1 cellular context compared by ENCODE assay signal in genomic region chr22:39920134-39920743, GRCh38.
TF ChIP-seq lines count a peak whose summit lies in the region.

No MANE protein-coding gene starts in this region.

TF ChIP-seq in K562, 482 proteins besides CTCF, POLR2A, EP300 and RAD21 (continued from another document and continues in another):
- TF ChIP-seq POLR2H (tag; IDR thresholded peaks at IDR 0.05; ENCODE audit: low read depth) (no peak), ILF3 (IDR thresholded peaks at IDR 0.05; ENCODE audit: borderline replicate concordance) (no peak), ASH1L (IDR thresholded peaks at IDR 0.05; ENCODE audit: borderline replicate concordance, low read depth, partially characterized antibody) (no peak), BRF2 (IDR thresholded peaks at IDR 0.05; ENCODE audit: borderline replicate concordance, insufficient read depth, insufficient read length) (no peak), ZNF384 (IDR thresholded peaks at IDR 0.05; ENCODE audit: low read depth, low read length) (no peak), WHSC1 (IDR thresholded peaks at IDR 0.05; ENCODE audit: low read length) (no peak), ZNF124 (CRISPR knock-in tag; IDR thresholded peaks at IDR 0.05) (no peak), KAT2B (IDR thresholded peaks at IDR 0.05; ENCODE audit: low read depth, low read length) (no peak), SMARCA4 (IDR thresholded peaks at IDR 0.05) (peak; percentile 96), POU5F1 (IDR thresholded peaks at IDR 0.05; ENCODE audit: borderline replicate concordance, low read depth, low read length, partially characterized antibody) (no peak), CLOCK (CRISPR knock-in tag; IDR thresholded peaks at IDR 0.05; ENCODE audit: borderline replicate concordance) (no peak), JUND (IDR thresholded peaks at IDR 0.05; ENCODE audit: borderline replicate concordance, low read depth, low read length) (peak; percentile 96), JUND (tag; IDR thresholded peaks at IDR 0.05; ENCODE audit: borderline replicate concordance, low read depth, low read length) (peak; percentile 94; the same call in 2 of the 3 replicates), CC2D1A (IDR thresholded peaks at IDR 0.05) (peak; percentile 81; the same call in 1 of the 2 replicates), ZBTB33 (CRISPR knock-in tag; IDR thresholded peaks at IDR 0.05) (no peak), COPS2 (conservative IDR thresholded peaks at IDR 0.05) (no peak), MIER1 (IDR thresholded peaks at IDR 0.05; ENCODE audit: low read depth) (no peak), GTF2A2 (tag; IDR thresholded peaks at IDR 0.05) (no peak), ZNF586 (CRISPR knock-in tag; conservative IDR thresholded peaks at IDR 0.05) (no peak), ZNF830 (CRISPR knock-in tag; IDR thresholded peaks at IDR 0.05) (no peak), ZBTB43 (CRISPR knock-in tag; IDR thresholded peaks at IDR 0.05) (no peak), E2F1 (CRISPR knock-in tag; IDR thresholded peaks at IDR 0.05) (no peak), ARID2 (IDR thresholded peaks at IDR 0.05) (no peak), SREBF1 (IDR thresholded peaks at IDR 0.05; ENCODE audit: borderline replicate concordance, low read depth, low read length) (no peak), MTA1 (IDR thresholded peaks at IDR 0.05; ENCODE audit: borderline replicate concordance) (peak; percentile 91), ZNF232 (CRISPR knock-in tag; IDR thresholded peaks at IDR 0.05) (no peak), ZNF551 (CRISPR knock-in tag; IDR thresholded peaks at IDR 0.05) (no peak), ZNF695 (CRISPR knock-in tag; IDR thresholded peaks at IDR 0.05) (no peak), ZNF175 (CRISPR knock-in tag; IDR thresholded peaks at IDR 0.05; ENCODE audit: low read depth) (peak; percentile 41; the same call in 1 of the 2 replicates), ETS2 (tag; IDR thresholded peaks at IDR 0.05; ENCODE audit: borderline replicate concordance, poor library complexity, severe bottlenecking) (no peak), MXD1 (CRISPR knock-in tag; IDR thresholded peaks at IDR 0.05; ENCODE audit: borderline replicate concordance, poor library complexity, severe bottlenecking) (no peak), EGR1 (conservative IDR thresholded peaks at IDR 0.05) (no peak), ZNF133 (CRISPR knock-in tag; IDR thresholded peaks at IDR 0.05) (no peak), TRIM28 (IDR thresholded peaks at IDR 0.05) (no peak), ZNF583 (CRISPR knock-in tag; IDR thresholded peaks at IDR 0.05) (no peak), CHD2 (IDR thresholded peaks at IDR 0.05; ENCODE audit: low read depth, low read length) (no peak), FOXK1 (CRISPR knock-in tag; IDR thresholded peaks at IDR 0.05; ENCODE audit: borderline replicate concordance) (no peak), ZNF609 (CRISPR knock-in tag; IDR thresholded peaks at IDR 0.05; ENCODE audit: borderline replicate concordance) (no peak), SFPQ (IDR thresholded peaks at IDR 0.05; ENCODE audit: low read depth, low read length) (no peak), HCFC1 (IDR thresholded peaks at IDR 0.05; ENCODE audit: low read depth, low read length) (no peak), TFAM (CRISPR knock-in tag; conservative IDR thresholded peaks at IDR 0.05) (no peak), HMBOX1 (IDR thresholded peaks at IDR 0.05) (0 out of 2 replicates have a peak, but pooled peaks have one; percentile 13), RUNX1 (IDR thresholded peaks at IDR 0.05; ENCODE audit: low read depth) (no peak), NRF1 (conservative IDR thresholded peaks at IDR 0.05 in 1 of 2, IDR thresholded peaks at IDR 0.05 in 1 of 2) (no peak), ZNF253 (CRISPR knock-in tag; conservative IDR thresholded peaks at IDR 0.05) (no peak), SRSF3 (IDR thresholded peaks at IDR 0.05; ENCODE audit: insufficient read depth, low read length) (no peak), ETV1 (tag; conservative IDR thresholded peaks at IDR 0.05; ENCODE audit: low read depth) (0 out of 2 replicates have a peak, but pooled peaks have one; percentile 19), FOXJ2 (tag; IDR thresholded peaks at IDR 0.05) (no peak), DDX20 (tag; IDR thresholded peaks at IDR 0.05; ENCODE audit: low read depth) (no peak), ZNF239 (CRISPR knock-in tag; IDR thresholded peaks at IDR 0.05) (no peak), SP2 (IDR thresholded peaks at IDR 0.05; ENCODE audit: extremely low read depth, low read depth, low read length, poor library complexity, severe bottlenecking) (no peak)
